Comparison of ENCODE assay signal across 3 cellular contexts in the genomic region with DNA sequence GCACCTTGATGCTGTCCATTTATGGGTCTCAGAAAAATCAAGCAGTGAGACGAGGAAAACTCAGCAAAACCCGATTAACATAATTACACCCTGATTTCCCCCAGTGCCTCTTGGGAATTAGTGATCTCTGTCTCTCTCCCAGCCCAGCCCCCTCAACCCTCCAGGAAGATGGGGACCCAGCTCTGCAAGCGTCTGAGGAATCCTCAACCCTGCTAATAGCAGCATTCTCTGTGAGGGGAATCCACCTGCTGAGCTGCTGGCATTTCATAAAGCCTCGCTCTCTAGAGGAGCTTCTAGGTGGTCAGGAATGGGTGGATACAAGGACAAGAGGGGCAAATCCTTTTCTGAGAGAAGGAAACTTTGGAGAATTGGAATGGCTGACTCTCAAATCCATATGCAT.
TF ChIP-seq lines count a peak whose summit lies in the region.

No MANE protein-coding gene starts in this region.

TF ChIP-seq in GM23338, 12 proteins besides CTCF, POLR2A, EP300 and RAD21:
- TF ChIP-seq, protein P1, sequence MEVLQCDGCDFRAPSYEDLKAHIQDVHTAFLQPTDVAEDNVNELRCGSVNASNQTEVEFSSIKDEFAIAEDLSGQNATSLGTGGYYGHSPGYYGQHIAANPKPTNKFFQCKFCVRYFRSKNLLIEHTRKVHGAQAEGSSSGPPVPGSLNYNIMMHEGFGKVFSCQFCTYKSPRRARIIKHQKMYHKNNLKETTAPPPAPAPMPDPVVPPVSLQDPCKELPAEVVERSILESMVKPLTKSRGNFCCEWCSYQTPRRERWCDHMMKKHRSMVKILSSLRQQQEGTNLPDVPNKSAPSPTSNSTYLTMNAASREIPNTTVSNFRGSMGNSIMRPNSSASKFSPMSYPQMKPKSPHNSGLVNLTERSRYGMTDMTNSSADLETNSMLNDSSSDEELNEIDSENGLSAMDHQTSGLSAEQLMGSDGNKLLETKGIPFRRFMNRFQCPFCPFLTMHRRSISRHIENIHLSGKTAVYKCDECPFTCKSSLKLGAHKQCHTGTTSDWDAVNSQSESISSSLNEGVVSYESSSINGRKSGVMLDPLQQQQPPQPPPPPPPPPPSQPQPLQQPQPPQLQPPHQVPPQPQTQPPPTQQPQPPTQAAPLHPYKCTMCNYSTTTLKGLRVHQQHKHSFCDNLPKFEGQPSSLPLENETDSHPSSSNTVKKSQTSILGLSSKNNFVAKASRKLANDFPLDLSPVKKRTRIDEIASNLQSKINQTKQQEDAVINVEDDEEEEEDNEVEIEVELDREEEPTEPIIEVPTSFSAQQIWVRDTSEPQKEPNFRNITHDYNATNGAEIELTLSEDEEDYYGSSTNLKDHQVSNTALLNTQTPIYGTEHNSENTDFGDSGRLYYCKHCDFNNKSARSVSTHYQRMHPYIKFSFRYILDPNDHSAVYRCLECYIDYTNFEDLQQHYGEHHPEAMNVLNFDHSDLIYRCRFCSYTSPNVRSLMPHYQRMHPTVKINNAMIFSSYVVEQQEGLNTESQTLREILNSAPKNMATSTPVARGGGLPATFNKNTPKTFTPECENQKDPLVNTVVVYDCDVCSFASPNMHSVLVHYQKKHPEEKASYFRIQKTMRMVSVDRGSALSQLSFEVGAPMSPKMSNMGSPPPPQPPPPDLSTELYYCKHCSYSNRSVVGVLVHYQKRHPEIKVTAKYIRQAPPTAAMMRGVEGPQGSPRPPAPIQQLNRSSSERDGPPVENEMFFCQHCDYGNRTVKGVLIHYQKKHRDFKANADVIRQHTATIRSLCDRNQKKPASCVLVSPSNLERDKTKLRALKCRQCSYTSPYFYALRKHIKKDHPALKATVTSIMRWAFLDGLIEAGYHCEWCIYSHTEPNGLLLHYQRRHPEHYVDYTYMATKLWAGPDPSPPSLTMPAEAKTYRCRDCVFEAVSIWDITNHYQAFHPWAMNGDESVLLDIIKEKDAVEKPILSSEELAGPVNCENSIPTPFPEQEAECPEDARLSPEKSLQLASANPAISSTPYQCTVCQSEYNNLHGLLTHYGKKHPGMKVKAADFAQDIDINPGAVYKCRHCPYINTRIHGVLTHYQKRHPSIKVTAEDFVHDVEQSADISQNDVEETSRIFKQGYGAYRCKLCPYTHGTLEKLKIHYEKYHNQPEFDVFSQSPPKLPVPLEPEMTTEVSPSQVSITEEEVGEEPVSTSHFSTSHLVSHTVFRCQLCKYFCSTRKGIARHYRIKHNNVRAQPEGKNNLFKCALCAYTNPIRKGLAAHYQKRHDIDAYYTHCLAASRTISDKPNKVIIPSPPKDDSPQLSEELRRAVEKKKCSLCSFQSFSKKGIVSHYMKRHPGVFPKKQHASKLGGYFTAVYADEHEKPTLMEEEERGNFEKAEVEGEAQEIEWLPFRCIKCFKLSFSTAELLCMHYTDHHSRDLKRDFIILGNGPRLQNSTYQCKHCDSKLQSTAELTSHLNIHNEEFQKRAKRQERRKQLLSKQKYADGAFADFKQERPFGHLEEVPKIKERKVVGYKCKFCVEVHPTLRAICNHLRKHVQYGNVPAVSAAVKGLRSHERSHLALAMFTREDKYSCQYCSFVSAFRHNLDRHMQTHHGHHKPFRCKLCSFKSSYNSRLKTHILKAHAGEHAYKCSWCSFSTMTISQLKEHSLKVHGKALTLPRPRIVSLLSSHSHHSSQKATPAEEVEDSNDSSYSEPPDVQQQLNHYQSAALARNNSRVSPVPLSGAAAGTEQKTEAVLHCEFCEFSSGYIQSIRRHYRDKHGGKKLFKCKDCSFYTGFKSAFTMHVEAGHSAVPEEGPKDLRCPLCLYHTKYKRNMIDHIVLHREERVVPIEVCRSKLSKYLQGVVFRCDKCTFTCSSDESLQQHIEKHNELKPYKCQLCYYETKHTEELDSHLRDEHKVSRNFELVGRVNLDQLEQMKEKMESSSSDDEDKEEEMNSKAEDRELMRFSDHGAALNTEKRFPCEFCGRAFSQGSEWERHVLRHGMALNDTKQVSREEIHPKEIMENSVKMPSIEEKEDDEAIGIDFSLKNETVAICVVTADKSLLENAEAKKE (CRISPR knock-in tag; IDR thresholded peaks at IDR 0.05) = peak; percentile 60; the same call in 1 of the 2 replicates
- TF ChIP-seq ZNF331 (CRISPR knock-in tag; IDR thresholded peaks at IDR 0.05; ENCODE audit: low read depth) (peak; percentile 91), JUNB (IDR thresholded peaks at IDR 0.05; ENCODE audit: unreplicated experiment) (no peak)

TF ChIP-seq in H1, 55 proteins besides CTCF, POLR2A, EP300 and RAD21:
- TF ChIP-seq YY1 (IDR thresholded peaks at IDR 0.05; ENCODE audit: low read depth, low read length) (peak; percentile 43; the same call in 1 of the 2 replicates), BACH1 (IDR thresholded peaks at IDR 0.05; ENCODE audit: low read length) (no peak), GTF2F1 (IDR thresholded peaks at IDR 0.05; ENCODE audit: borderline replicate concordance, low read depth, low read length) (no peak), TCF12 (IDR thresholded peaks at IDR 0.05; ENCODE audit: low read depth, low read length) (0 out of 2 replicates have a peak, but pooled peaks have one; percentile 32), TEAD4 (IDR thresholded peaks at IDR 0.05; ENCODE audit: low read depth, low read length) (peak; percentile 83)

TF ChIP-seq in neural cell, 6 proteins besides CTCF, POLR2A, EP300 and RAD21:
- TF ChIP-seq, protein P2, sequence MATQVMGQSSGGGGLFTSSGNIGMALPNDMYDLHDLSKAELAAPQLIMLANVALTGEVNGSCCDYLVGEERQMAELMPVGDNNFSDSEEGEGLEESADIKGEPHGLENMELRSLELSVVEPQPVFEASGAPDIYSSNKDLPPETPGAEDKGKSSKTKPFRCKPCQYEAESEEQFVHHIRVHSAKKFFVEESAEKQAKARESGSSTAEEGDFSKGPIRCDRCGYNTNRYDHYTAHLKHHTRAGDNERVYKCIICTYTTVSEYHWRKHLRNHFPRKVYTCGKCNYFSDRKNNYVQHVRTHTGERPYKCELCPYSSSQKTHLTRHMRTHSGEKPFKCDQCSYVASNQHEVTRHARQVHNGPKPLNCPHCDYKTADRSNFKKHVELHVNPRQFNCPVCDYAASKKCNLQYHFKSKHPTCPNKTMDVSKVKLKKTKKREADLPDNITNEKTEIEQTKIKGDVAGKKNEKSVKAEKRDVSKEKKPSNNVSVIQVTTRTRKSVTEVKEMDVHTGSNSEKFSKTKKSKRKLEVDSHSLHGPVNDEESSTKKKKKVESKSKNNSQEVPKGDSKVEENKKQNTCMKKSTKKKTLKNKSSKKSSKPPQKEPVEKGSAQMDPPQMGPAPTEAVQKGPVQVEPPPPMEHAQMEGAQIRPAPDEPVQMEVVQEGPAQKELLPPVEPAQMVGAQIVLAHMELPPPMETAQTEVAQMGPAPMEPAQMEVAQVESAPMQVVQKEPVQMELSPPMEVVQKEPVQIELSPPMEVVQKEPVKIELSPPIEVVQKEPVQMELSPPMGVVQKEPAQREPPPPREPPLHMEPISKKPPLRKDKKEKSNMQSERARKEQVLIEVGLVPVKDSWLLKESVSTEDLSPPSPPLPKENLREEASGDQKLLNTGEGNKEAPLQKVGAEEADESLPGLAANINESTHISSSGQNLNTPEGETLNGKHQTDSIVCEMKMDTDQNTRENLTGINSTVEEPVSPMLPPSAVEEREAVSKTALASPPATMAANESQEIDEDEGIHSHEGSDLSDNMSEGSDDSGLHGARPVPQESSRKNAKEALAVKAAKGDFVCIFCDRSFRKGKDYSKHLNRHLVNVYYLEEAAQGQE (IDR thresholded peaks at IDR 0.05; ENCODE audit: borderline replicate concordance) = no peak
- TF ChIP-seq SMC3 (conservative IDR thresholded peaks at IDR 0.05; ENCODE audit: poor library complexity) (no peak), MXI1 (conservative IDR thresholded peaks at IDR 0.05; ENCODE audit: poor library complexity, severe bottlenecking) (no peak), TAF1 (IDR thresholded peaks at IDR 0.05; ENCODE audit: low read depth) (no peak), EZH2 (IDR thresholded peaks at IDR 0.05; ENCODE audit: borderline replicate concordance, insufficient read depth, low read length, poor library complexity, severe bottlenecking) (no peak), POLR2AphosphoS5 (IDR thresholded peaks at IDR 0.05) (no peak)
TF ChIP-seq in neural cell: peak in this region for 0.
